In genomic region chr12:47907851-47908454, GRCh38 we compare ENCODE assay signal across 23 cellular contexts. TPM values are rescaled to one million over a fixed set of nuclear protein-coding genes. Genes with fewer than 3 reads are reported as not detected.
"Had no signal": no experiment of that assay in that cellular context is flagged by ENCODE, and none has a peak within 500 bp of the region (broad histone marks: within the 10 kb centered on the region; RNA-seq: fewer than 3 reads in every experiment).

No MANE protein-coding gene starts in this region.

- H3K9me3 ChIP-seq: body of pancreas, left ventricle myocardium inferior, spleen, testis had no signal

- H3K27ac ChIP-seq: body of pancreas, cardiac muscle cell, foreskin keratinocyte, left ventricle myocardium inferior, spleen, testis had no signal

- DNase-seq: activated effector memory CD4-positive, alpha-beta T cell treated with Interleukin-2 at 50 U/mL for 16 hours; activated naive CD4-positive, alpha-beta T cell treated with anti-CD3 and anti-CD28 coated beads, Interleukin-2, amount 10 ng/mL, durations not matched to agents 7 days and 5 days; activated T-cell treated with anti-CD3 and anti-CD28 coated beads, Interleukin-2, amount 50 U/mL, for 72 hours; anterior cingulate cortex; body of pancreas; effector CD8-positive, alpha-beta T cell; foreskin keratinocyte; left ventricle myocardium inferior; naive B cell; nucleus accumbens; posterior cingulate gyrus; spleen; stimulated activated CD4-positive, alpha-beta T cell treated with anti-CD3 and anti-CD28 coated beads, Interleukin-4, amount 100 ng/mL, for 1 hour; stimulated activated naive CD4-positive, alpha-beta T cell; T-helper 9 cell; testis had no signal

- ATAC-seq: activated T-cell treated with anti-CD3 and anti-CD28 coated beads, Interleukin-2, amount 50 U/mL, for 72 hours; body of pancreas; foreskin keratinocyte; WTC11 had no signal

- H3K36me3 Mint-ChIP-seq: activated naive CD4-positive, alpha-beta T cell treated with anti-CD3 and anti-CD28 coated beads, Interleukin-2, amount 10 ng/mL, durations not matched to agents 7 days and 5 days; mesothelial cell of epicardium; naive B cell; type B pancreatic cell; WTC11 had no signal

- H3K27me3 ChIP-seq: body of pancreas, testis had no signal

- H3K36me3 ChIP-seq: cardiac muscle cell, left ventricle myocardium inferior, spleen had no signal

- H3K9me3 Mint-ChIP-seq: activated naive CD4-positive, alpha-beta T cell treated with anti-CD3 and anti-CD28 coated beads, Interleukin-2, amount 10 ng/mL, durations not matched to agents 7 days and 5 days; activated T-cell treated with anti-CD3 and anti-CD28 coated beads, Interleukin-2, amount 50 U/mL, for 72 hours; dendritic cell treated with granulocyte-macrophage colony-stimulating factor and Interleukin-4, amounts not matched to agents 40 ng/mL and 50 ng/mL, for 4 days; mesothelial cell of epicardium; naive B cell; type B pancreatic cell; WTC11 had no signal

- H3K27ac Mint-ChIP-seq: activated naive CD4-positive, alpha-beta T cell treated with anti-CD3 and anti-CD28 coated beads, Interleukin-2, amount 10 ng/mL, durations not matched to agents 7 days and 5 days; activated T-cell treated with anti-CD3 and anti-CD28 coated beads, Interleukin-2, amount 50 U/mL, for 72 hours; dendritic cell treated with granulocyte-macrophage colony-stimulating factor and Interleukin-4, amounts not matched to agents 40 ng/mL and 50 ng/mL, for 4 days; mesothelial cell of epicardium; type B pancreatic cell; WTC11 had no signal

- H3K4me3 ChIP-seq: body of pancreas, cardiac muscle cell, left ventricle myocardium inferior, spleen, testis had no signal

- H3K4me3 Mint-ChIP-seq: activated naive CD4-positive, alpha-beta T cell treated with anti-CD3 and anti-CD28 coated beads, Interleukin-2, amount 10 ng/mL, durations not matched to agents 7 days and 5 days; activated T-cell treated with anti-CD3 and anti-CD28 coated beads, Interleukin-2, amount 50 U/mL, for 72 hours; dendritic cell treated with granulocyte-macrophage colony-stimulating factor and Interleukin-4, amounts not matched to agents 40 ng/mL and 50 ng/mL, for 4 days; mesothelial cell of epicardium; WTC11 had no signal

RNA-seq across cellular contexts. Expression of gene VDR, which starts 3.2 kb away (rescaled TPM):
- total RNA-seq: cardiac muscle cell, lung microvascular endothelial cell had no signal
- polyA plus RNA-seq: cardiac muscle cell, neural cell had no signal
